ENCODE assay signal across 36 cellular contexts in genomic region chrX:46015653-46016052, GRCh38.
"Had no signal": no experiment of that assay in that cellular context is flagged by ENCODE, and none has a peak within 500 bp of the region (broad histone marks: within the 10 kb centered on the region; RNA-seq: fewer than 3 reads in every experiment).

No MANE protein-coding gene starts in this region.

- H3K4me1 Mint-ChIP-seq: activated CD4-positive, alpha-beta T cell treated with anti-CD3 and anti-CD28 coated beads for 36 hours; activated CD4-positive, alpha-beta T cell treated with anti-CD3 and anti-CD28 coated beads, Interleukin-2, amount 10 ng/mL, durations not matched to agents 24 days and 14 days; activated CD8-positive, alpha-beta memory T cell treated with anti-CD3 and anti-CD28 coated beads, Interleukin-2, amount 10 ng/mL, durations not matched to agents 7 days and 5 days; activated naive CD4-positive, alpha-beta T cell treated with anti-CD3 and anti-CD28 coated beads, Interleukin-2, amount 50 U/mL, for 24 hours; activated naive CD8-positive, alpha-beta T cell treated with anti-CD3 and anti-CD28 coated beads for 36 hours; activated naive CD8-positive, alpha-beta T cell treated with anti-CD3 and anti-CD28 coated beads, Interleukin-2, amount 50 U/mL, for 24 hours; endodermal cell had no signal

- H3K27me3 ChIP-seq: body of pancreas, cardiac muscle cell, esophagus muscularis mucosa, foreskin keratinocyte, gastrocnemius medialis had no signal

- H3K27ac ChIP-seq: adrenal gland, body of pancreas, cardiac muscle cell, coronary artery, dorsolateral prefrontal cortex, esophagus muscularis mucosa, foreskin keratinocyte, gastrocnemius medialis, heart left ventricle had no signal

- H3K4me3 Mint-ChIP-seq: activated CD4-positive, alpha-beta memory T cell treated with anti-CD3 and anti-CD28 coated beads for 36 hours; activated CD4-positive, alpha-beta T cell treated with anti-CD3 and anti-CD28 coated beads for 36 hours; activated CD4-positive, alpha-beta T cell treated with anti-CD3 and anti-CD28 coated beads, Interleukin-2, amount 10 ng/mL, durations not matched to agents 24 days and 14 days; activated CD8-positive, alpha-beta memory T cell treated with anti-CD3 and anti-CD28 coated beads, Interleukin-2, amount 10 ng/mL, durations not matched to agents 7 days and 5 days; activated CD8-positive, alpha-beta T cell treated with anti-CD3 and anti-CD28 coated beads, Interleukin-2, amount 10 ng/mL, durations not matched to agents 7 days and 5 days; activated naive CD4-positive, alpha-beta T cell treated with anti-CD3 and anti-CD28 coated beads for 36 hours; activated naive CD4-positive, alpha-beta T cell treated with anti-CD3 and anti-CD28 coated beads, Interleukin-2, amount 50 U/mL, for 24 hours; activated naive CD8-positive, alpha-beta T cell treated with anti-CD3 and anti-CD28 coated beads for 36 hours; activated naive CD8-positive, alpha-beta T cell treated with anti-CD3 and anti-CD28 coated beads, Interleukin-2, amount 50 U/mL, for 24 hours; activated T-helper 1 cell treated with anti-CD3 and anti-CD28 coated beads, Interleukin-12 subunit alpha, Interleukin-12 subunit beta, Interleukin-2, Interleukin-4 antibody, amounts not matched to agents 30 ng/mL and 10 ng/mL and 1 ng/mL, durations not matched to agents 14 hours and 24 hours and 36 hours; dendritic cell treated with granulocyte-macrophage colony-stimulating factor and Interleukin-4, amounts not matched to agents 40 ng/mL and 50 ng/mL, for 4 days; endodermal cell; T-helper 1 cell treated with Interleukin-12 subunit alpha and Interleukin-12 subunit beta and Interleukin-4 antibody, amounts not matched to agents 30 μg/mL and 1 μg/mL, for 36 hours had no signal

- H3K27me3 Mint-ChIP-seq: activated CD4-positive, alpha-beta memory T cell treated with anti-CD3 and anti-CD28 coated beads for 36 hours; activated CD4-positive, alpha-beta T cell treated with anti-CD3 and anti-CD28 coated beads for 36 hours; activated CD4-positive, alpha-beta T cell treated with anti-CD3 and anti-CD28 coated beads, Interleukin-2, amount 10 ng/mL, durations not matched to agents 24 days and 14 days; activated naive CD4-positive, alpha-beta T cell treated with anti-CD3 and anti-CD28 coated beads, Interleukin-2, amount 50 U/mL, for 24 hours; activated naive CD8-positive, alpha-beta T cell treated with anti-CD3 and anti-CD28 coated beads for 36 hours; activated naive CD8-positive, alpha-beta T cell treated with anti-CD3 and anti-CD28 coated beads, Interleukin-2, amount 50 U/mL, for 24 hours; dendritic cell treated with granulocyte-macrophage colony-stimulating factor and Interleukin-4, amounts not matched to agents 40 ng/mL and 50 ng/mL, for 4 days had no signal

- H3K36me3 ChIP-seq: adrenal gland, cardiac muscle cell, esophagus muscularis mucosa, gastrocnemius medialis, heart left ventricle had no signal

- H3K9me3 ChIP-seq: adrenal gland, body of pancreas, esophagus muscularis mucosa, gastrocnemius medialis, heart left ventricle had no signal

- H3K27ac Mint-ChIP-seq: activated CD4-positive, alpha-beta memory T cell treated with anti-CD3 and anti-CD28 coated beads for 36 hours; activated CD4-positive, alpha-beta T cell treated with anti-CD3 and anti-CD28 coated beads for 36 hours; activated CD4-positive, alpha-beta T cell treated with anti-CD3 and anti-CD28 coated beads, Interleukin-2, amount 10 ng/mL, durations not matched to agents 24 days and 14 days; activated CD8-positive, alpha-beta memory T cell treated with anti-CD3 and anti-CD28 coated beads, Interleukin-2, amount 10 ng/mL, durations not matched to agents 7 days and 5 days; activated CD8-positive, alpha-beta T cell treated with anti-CD3 and anti-CD28 coated beads, Interleukin-2, amount 10 ng/mL, durations not matched to agents 7 days and 5 days; activated naive CD4-positive, alpha-beta T cell treated with anti-CD3 and anti-CD28 coated beads for 36 hours; activated naive CD4-positive, alpha-beta T cell treated with anti-CD3 and anti-CD28 coated beads, Interleukin-2, amount 50 U/mL, for 24 hours; activated naive CD8-positive, alpha-beta T cell treated with anti-CD3 and anti-CD28 coated beads for 36 hours; activated naive CD8-positive, alpha-beta T cell treated with anti-CD3 and anti-CD28 coated beads, Interleukin-2, amount 50 U/mL, for 24 hours; activated T-helper 1 cell treated with anti-CD3 and anti-CD28 coated beads, Interleukin-12 subunit alpha, Interleukin-12 subunit beta, Interleukin-2, Interleukin-4 antibody, amounts not matched to agents 30 ng/mL and 10 ng/mL and 1 ng/mL, durations not matched to agents 14 hours and 24 hours and 36 hours; activated T-helper 2 cell treated with anti-CD3 and anti-CD28 coated beads, Interferon-gamma antibody, Interleukin-2, Interleukin-4, amounts not matched to agents 10 μg/mL and 5 μg/mL and 100 μg/mL, durations not matched to agents 14 hours and 24 hours and 36 hours; dendritic cell treated with granulocyte-macrophage colony-stimulating factor and Interleukin-4, amounts not matched to agents 40 ng/mL and 50 ng/mL, for 4 days; endodermal cell; T-helper 1 cell treated with Interleukin-12 subunit alpha and Interleukin-12 subunit beta and Interleukin-4 antibody, amounts not matched to agents 30 μg/mL and 1 μg/mL, for 36 hours had no signal

- H3K4me3 ChIP-seq: adrenal gland, body of pancreas, cardiac muscle cell, coronary artery, dorsolateral prefrontal cortex, esophagus muscularis mucosa, gastrocnemius medialis, heart left ventricle had no signal

- DNase-seq: activated CD4-positive, alpha-beta memory T cell treated with anti-CD3 and anti-CD28 coated beads for 36 hours; activated CD4-positive, alpha-beta T cell treated with anti-CD3 and anti-CD28 coated beads for 36 hours; activated CD4-positive, alpha-beta T cell treated with anti-CD3 and anti-CD28 coated beads, Interleukin-2, amount 10 ng/mL, durations not matched to agents 24 days and 14 days; activated CD4-positive, CD25-positive, alpha-beta regulatory T cell; activated CD4-positive, CD25-positive, alpha-beta regulatory T cell treated with anti-CD3 and anti-CD28 coated beads, Interleukin-2, amount 50 U/mL, for 72 hours; activated CD8-positive, alpha-beta memory T cell treated with anti-CD3 and anti-CD28 coated beads, Interleukin-2, amount 10 ng/mL, durations not matched to agents 7 days and 5 days; activated CD8-positive, alpha-beta memory T cell treated with anti-CD3 and anti-CD28 coated beads, Interleukin-2, amount 50 U/mL, for 4 hours; activated CD8-positive, alpha-beta T cell treated with anti-CD3 and anti-CD28 coated beads, Interleukin-2, amount 10 ng/mL, durations not matched to agents 7 days and 5 days; activated effector memory CD4-positive, alpha-beta T cell treated with anti-CD3 and anti-CD28 coated beads, Interleukin-2, amount 50 U/mL, for 16 hours; activated naive CD4-positive, alpha-beta T cell treated with anti-CD3 and anti-CD28 coated beads for 36 hours; activated naive CD8-positive, alpha-beta T cell treated with anti-CD3 and anti-CD28 coated beads for 36 hours; activated naive CD8-positive, alpha-beta T cell treated with anti-CD3 and anti-CD28 coated beads, Interleukin-2, amount 50 U/mL, for 24 hours; activated T-cell treated with anti-CD3 and anti-CD28 coated beads, Interleukin-2, amount 50 U/mL, for 1 hour; activated T-cell treated with anti-CD3 and anti-CD28 coated beads, Interleukin-2, amount 50 U/mL, for 48 hours; adrenal gland; amygdala; body of pancreas; central memory CD4-positive, alpha-beta T cell; cerebellar nuclear complex; dorsolateral prefrontal cortex; effector memory CD4-positive, alpha-beta T cell; endodermal cell; erythroblast; gastrocnemius medialis; glutamatergic neuron; heart left ventricle; T1000 had no signal

- H3K36me3 Mint-ChIP-seq: activated CD4-positive, alpha-beta memory T cell treated with anti-CD3 and anti-CD28 coated beads for 36 hours; activated CD8-positive, alpha-beta memory T cell treated with anti-CD3 and anti-CD28 coated beads, Interleukin-2, amount 10 ng/mL, durations not matched to agents 7 days and 5 days; activated naive CD4-positive, alpha-beta T cell treated with anti-CD3 and anti-CD28 coated beads, Interleukin-2, amount 50 U/mL, for 24 hours; activated naive CD8-positive, alpha-beta T cell treated with anti-CD3 and anti-CD28 coated beads for 36 hours had no signal

- H3K4me1 ChIP-seq: adrenal gland, body of pancreas, esophagus muscularis mucosa, gastrocnemius medialis, heart left ventricle had no signal

- H3K9me3 Mint-ChIP-seq: activated CD4-positive, alpha-beta memory T cell treated with anti-CD3 and anti-CD28 coated beads for 36 hours; activated CD4-positive, alpha-beta T cell treated with anti-CD3 and anti-CD28 coated beads, Interleukin-2, amount 10 ng/mL, durations not matched to agents 24 days and 14 days; activated naive CD4-positive, alpha-beta T cell treated with anti-CD3 and anti-CD28 coated beads for 36 hours; activated naive CD4-positive, alpha-beta T cell treated with anti-CD3 and anti-CD28 coated beads, Interleukin-2, amount 50 U/mL, for 24 hours; activated naive CD8-positive, alpha-beta T cell treated with anti-CD3 and anti-CD28 coated beads for 36 hours; activated naive CD8-positive, alpha-beta T cell treated with anti-CD3 and anti-CD28 coated beads, Interleukin-2, amount 50 U/mL, for 24 hours; activated T-helper 1 cell treated with anti-CD3 and anti-CD28 coated beads, Interleukin-12 subunit alpha, Interleukin-12 subunit beta, Interleukin-2, Interleukin-4 antibody, amounts not matched to agents 30 ng/mL and 10 ng/mL and 1 ng/mL, durations not matched to agents 14 hours and 24 hours and 36 hours; activated T-helper 2 cell treated with anti-CD3 and anti-CD28 coated beads, Interferon-gamma antibody, Interleukin-2, Interleukin-4, amounts not matched to agents 10 μg/mL and 5 μg/mL and 100 μg/mL, durations not matched to agents 14 hours and 24 hours and 36 hours; dendritic cell treated with granulocyte-macrophage colony-stimulating factor and Interleukin-4, amounts not matched to agents 40 ng/mL and 50 ng/mL, for 4 days; T-helper 1 cell treated with Interleukin-12 subunit alpha and Interleukin-12 subunit beta and Interleukin-4 antibody, amounts not matched to agents 30 μg/mL and 1 μg/mL, for 36 hours had no signal
